In genomic region chr1:119324198-119324597, GRCh38 we compare ENCODE assay signal across 1 cellular context.
TF ChIP-seq lines count a peak whose summit lies in the region.

No MANE protein-coding gene starts in this region.

TF ChIP-seq in GM12878, 131 proteins besides CTCF, POLR2A, EP300 and RAD21 (continued from another document):
- TF ChIP-seq SKIL (IDR thresholded peaks at IDR 0.05; ENCODE audit: low read depth, poor library complexity, severe bottlenecking) (no peak), ZNF217 (IDR thresholded peaks at IDR 0.05) (peak; percentile 31; the same call in 1 of the 2 replicates), GABPA (IDR thresholded peaks at IDR 0.05; ENCODE audit: low read depth) (no peak), SPI1 (IDR thresholded peaks at IDR 0.05; ENCODE audit: borderline replicate concordance, insufficient read depth, low read depth, low read length) (peak; percentile 73; the same call in 1 of the 2 replicates), HDAC6 (IDR thresholded peaks at IDR 0.05; ENCODE audit: unreplicated experiment) (no peak), ZZZ3 (IDR thresholded peaks at IDR 0.05; ENCODE audit: control insufficient read depth, insufficient read length, low read depth) (no peak), BHLHE40 (IDR thresholded peaks at IDR 0.05; ENCODE audit: borderline replicate concordance in 1 of 2, low read depth in 2 of 2, low read length in 1 of 2) (no peak; a peak in 1 of 4 replicates), EZH2 (IDR thresholded peaks at IDR 0.05; ENCODE audit: borderline replicate concordance, control insufficient read depth, low read depth, low read length) (no peak), KLF5 (IDR thresholded peaks at IDR 0.05; ENCODE audit: partially characterized antibody) (no peak), IRF5 (IDR thresholded peaks at IDR 0.05; ENCODE audit: borderline replicate concordance) (no peak), TCF12 (IDR thresholded peaks at IDR 0.05; ENCODE audit: low read depth, low read length) (no peak), SMC3 (IDR thresholded peaks at IDR 0.05; ENCODE audit: borderline replicate concordance, low read length) (no peak), ZNF687 (IDR thresholded peaks at IDR 0.05) (peak; percentile 64)
